In the genomic region with DNA sequence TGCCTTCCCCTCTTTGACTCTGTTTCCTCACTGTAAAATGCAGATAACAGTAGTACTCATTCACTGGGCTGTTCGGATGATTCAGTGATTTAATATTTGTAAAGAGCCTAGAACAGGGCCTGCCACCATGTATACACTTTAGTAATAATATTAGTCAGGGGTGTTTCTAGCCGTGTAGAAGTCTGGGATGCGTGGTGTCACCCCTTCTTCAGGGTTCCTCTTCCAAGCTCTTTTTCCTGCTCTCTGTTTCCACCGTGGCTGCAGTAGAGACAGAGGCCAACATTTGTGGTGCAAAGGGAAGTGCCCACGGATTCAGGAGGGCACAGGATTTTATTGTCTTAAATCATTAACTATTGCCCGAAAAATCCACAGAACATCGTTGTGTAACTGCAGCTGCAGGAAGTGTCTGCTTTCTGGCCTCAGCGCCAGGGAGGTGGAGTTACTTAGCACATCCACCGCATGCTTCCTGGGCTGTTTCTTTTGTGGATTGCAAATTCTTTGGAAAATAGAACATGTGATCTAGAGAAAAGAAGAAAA, we compare ENCODE assay signal across 8 cellular contexts.
A peak's percentile ranks its signal among the peaks of the same experiment; 100 is the strongest.
DNase-seq lines count a peak whose midpoint lies in the region; ATAC-seq and TF ChIP-seq lines count a peak whose summit lies in the region.

No MANE protein-coding gene starts in this region.

- H3K4me1 ChIP-seq in mucosa of descending colon (ENCODE audit: low read depth), result peaks cover 51% of the 10 kb centered on the region

- ATAC-seq in mucosa of descending colon (peak; percentile 68), GM21737 (IDR thresholded peaks at IDR 0.05; ENCODE audit: unreplicated experiment) (no peak)

- no peaks in the 10 kb centered on the region for H3K36me3 ChIP-seq in mucosa of descending colon (ENCODE audit: low read depth)

- H3K9me3 ChIP-seq in mucosa of descending colon, result no peaks in the 10 kb centered on the region

- intact Hi-C loops in mucosa of descending colon (cut with DNase I, micrococcal nuclease), result loop anchor here in 1 of 2 donors (10.0 kb wide), 1 partner anchor 60 kb away; a partner anchor contains a TSS

- TF ChIP-seq CTCF in coronary artery (IDR thresholded peaks at IDR 0.05) (no peak), mucosa of descending colon (IDR thresholded peaks at IDR 0.05) (no peak)

- H3K4me3 ChIP-seq in coronary artery (peak overlapping the region; percentile 33), mucosa of descending colon (no peak overlapping the region)

- H3K27ac ChIP-seq in coronary artery, result peak overlapping the region in 1 of 2 donors; percentile 58

- DNase-seq in EL, result peak; percentile 83
- DNase-seq in NCI-H2107 treated with DMSO at 0.1 percent for 48 hours (lab: John Stamatoyannopoulos, UW; ENCODE audit: unreplicated experiment), result peak; percentile 34
- DNase-seq in coronary artery (ENCODE audit: low spot score), result no peak
- DNase-seq in mucosa of descending colon, result peak; percentile 74 to 83 (median 82)
- no peak for DNase-seq in DMS 273 treated with DMSO at 0.1 percent for 48 hours (lab: John Stamatoyannopoulos, UW)
- no peak for DNase-seq in GM19238 (ENCODE audit: insufficient read length, low spot score)
- DNase-seq in HPDE6-E6E7 (ENCODE audit: extremely low spot score), result no peak

Comparison
In these comparisons a context has a peak if more than half of its experiments do, and no peak if none do; other contexts are left out.
1. DNase-seq: peak in EL (single experiment), NCI-H2107 treated with DMSO at 0.1 percent for 48 hours (single experiment) and mucosa of descending colon (3 of 3); none in coronary artery (single experiment), DMS 273 treated with DMSO at 0.1 percent for 48 hours (single experiment), GM19238 (single experiment) and HPDE6-E6E7 (single experiment).